Comparison of ENCODE assay signal across 9 cellular contexts in the genomic region with DNA sequence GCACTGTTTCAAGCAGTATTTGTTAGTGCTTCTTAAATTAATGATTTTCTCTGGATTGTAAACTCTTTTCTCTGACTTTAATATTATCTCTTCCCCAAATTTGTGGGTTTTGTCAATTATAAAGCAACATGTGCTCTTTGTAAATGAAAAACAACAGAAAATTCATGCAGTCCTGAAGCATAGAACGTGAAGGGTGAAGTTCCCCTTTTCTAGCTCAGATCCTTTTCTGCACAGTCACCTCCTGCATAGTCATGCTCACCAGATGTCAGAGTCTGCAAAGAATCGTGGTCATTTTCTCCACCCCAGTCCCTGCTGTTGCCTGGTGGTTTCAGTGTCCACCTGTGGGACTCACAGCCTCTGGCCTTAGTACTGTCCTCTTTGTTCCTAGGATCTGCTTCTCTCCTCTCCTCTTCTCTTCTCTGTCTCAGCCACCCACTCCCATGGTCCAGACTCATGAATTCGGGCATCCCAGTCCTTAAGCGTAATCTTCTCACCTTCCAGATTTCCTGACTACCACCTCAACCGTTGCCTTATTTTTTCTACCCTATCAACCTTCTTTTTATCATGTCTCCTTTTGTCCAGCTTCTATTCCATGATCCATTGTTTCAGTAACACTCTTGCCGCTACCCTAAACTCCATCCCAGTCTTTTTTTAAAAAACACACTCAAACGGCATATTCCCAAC.
DNase-seq lines count a peak whose midpoint lies in the region; ATAC-seq and TF ChIP-seq lines count a peak whose summit lies in the region.
"Had no signal": no experiment of that assay in that cellular context is flagged by ENCODE, and none has a peak within 500 bp of the region (broad histone marks: within the 10 kb centered on the region; RNA-seq: fewer than 3 reads in every experiment).

No MANE protein-coding gene starts in this region.

- H3K9me3 ChIP-seq in mucosa of descending colon (no peaks in the 10 kb centered on the region), PC-9 (ENCODE audit: insufficient read depth, low read depth) (no peaks in the 10 kb centered on the region)

- H4K20me1 ChIP-seq in PC-9 (ENCODE audit: insufficient read depth) = peaks cover 27% of the 10 kb centered on the region

- no peaks in the 10 kb centered on the region for H3K9me2 ChIP-seq in PC-9 (ENCODE audit: insufficient read depth)

- H2AFZ ChIP-seq in PC-9 = no peak overlapping the region

- no peak overlapping the region for H3K4me3 ChIP-seq in mucosa of descending colon
- H3K4me3 ChIP-seq in PC-9 = no peak overlapping the region

- H3K4me1 ChIP-seq in mucosa of descending colon (ENCODE audit: low read depth) (no peaks in the 10 kb centered on the region), PC-9 (replicated peaks; ENCODE audit: insufficient read depth) (no peaks in the 10 kb centered on the region)

- DNase-seq in GM13976 (ENCODE audit: low spot score) (peak; percentile 29), SKM-1 (lab: John Stamatoyannopoulos, UW; ENCODE audit: unreplicated experiment) (peak; percentile 85), mucosa of descending colon (no peak), SW 1271 (lab: John Stamatoyannopoulos, UW) (no peak), T-helper 2 cell (no peak), NCI-H524 treated with DMSO at 0.1 percent for 48 hours (lab: John Stamatoyannopoulos, UW) (no peak), PC-9 (no peak)

- intact Hi-C loops in mucosa of descending colon (cut with DNase I, micrococcal nuclease) (no loop called here), PC-9 (cut with micrococcal nuclease; ENCODE audit: unreplicated experiment) (no loop called here)

- no peak overlapping the region for H3K27ac ChIP-seq in PC-9

- ATAC-seq in HG03342 (IDR thresholded peaks at IDR 0.05; ENCODE audit: unreplicated experiment) (peak; percentile 74), mucosa of descending colon (peak; percentile 50)
- ATAC-seq: activated CD4-positive, CD25-positive, alpha-beta regulatory T cell treated with anti-CD3 and anti-CD28 coated beads, Interleukin-2, amount 50 U/mL, for 24 hours had no signal

- CTCF ChIA-PET in PC-9 (lab: Charles Lee) = interaction anchor here (1.0 kb wide), 1 partner anchor 78 kb away, joined by 4 read pairs; no protein-coding TSS in a partner anchor

- TF ChIP-seq CTCF in GM13976 (IDR thresholded peaks at IDR 0.05; ENCODE audit: borderline replicate concordance, control extremely low read depth, extremely low read depth, insufficient read depth, missing control alignments) = no peak
- no peak for TF ChIP-seq CTCF in mucosa of descending colon (IDR thresholded peaks at IDR 0.05)
- TF ChIP-seq CTCF in PC-9 (conservative IDR thresholded peaks at IDR 0.05) = no peak

- H3F3A ChIP-seq in PC-9 (ENCODE audit: insufficient read depth, low read depth) = no peaks in the 10 kb centered on the region

- POLR2A ChIA-PET in PC-9 (lab: Charles Lee; ENCODE audit: unreplicated experiment) = no interaction called here

- H3K4me2 ChIP-seq in PC-9 = no peak overlapping the region

- H3K36me3 ChIP-seq in mucosa of descending colon (ENCODE audit: low read depth) (no peaks in the 10 kb centered on the region), PC-9 (ENCODE audit: low read depth) (peaks cover 18% of the 10 kb centered on the region; the same call in 1 of the 2 replicates)

- no peaks in the 10 kb centered on the region for H3K27me3 ChIP-seq in PC-9 (ENCODE audit: insufficient read depth, low read depth)

- in situ Hi-C loops in GM13976 (cut with MboI; ENCODE audit: low sequenced_read_pairs, unreplicated experiment) = no loop called here

- no peaks in the 10 kb centered on the region for H3K79me2 ChIP-seq in PC-9 (ENCODE audit: low read depth)

- BruUV-seq in PC-9 (replicated peaks; lab: Mats Ljungman, UMichigan) = no TSS peak

Comparison
In these comparisons a context has a peak if more than half of its experiments do, and no peak if none do; other contexts are left out.
1. DNase-seq: peak in GM13976 (single experiment) and SKM-1 (single experiment); none in mucosa of descending colon (0 of 3), SW 1271 (0 of 2), T-helper 2 cell (0 of 5), NCI-H524 treated with DMSO at 0.1 percent for 48 hours (single experiment) and PC-9 (0 of 2).